ENCODE assay signal across 1 cellular context in genomic region chr6:101770116-101770515, GRCh38.
TF ChIP-seq lines count a peak whose summit lies in the region.

No MANE protein-coding gene starts in this region.

TF ChIP-seq in HepG2, 621 proteins besides CTCF, POLR2A, EP300 and RAD21 (continued from another document):
- TF ChIP-seq HINFP (CRISPR knock-in tag; IDR thresholded peaks at IDR 0.05; ENCODE audit: low read depth), result no peak
